ENCODE assay signal across 17 cellular contexts in the genomic region with DNA sequence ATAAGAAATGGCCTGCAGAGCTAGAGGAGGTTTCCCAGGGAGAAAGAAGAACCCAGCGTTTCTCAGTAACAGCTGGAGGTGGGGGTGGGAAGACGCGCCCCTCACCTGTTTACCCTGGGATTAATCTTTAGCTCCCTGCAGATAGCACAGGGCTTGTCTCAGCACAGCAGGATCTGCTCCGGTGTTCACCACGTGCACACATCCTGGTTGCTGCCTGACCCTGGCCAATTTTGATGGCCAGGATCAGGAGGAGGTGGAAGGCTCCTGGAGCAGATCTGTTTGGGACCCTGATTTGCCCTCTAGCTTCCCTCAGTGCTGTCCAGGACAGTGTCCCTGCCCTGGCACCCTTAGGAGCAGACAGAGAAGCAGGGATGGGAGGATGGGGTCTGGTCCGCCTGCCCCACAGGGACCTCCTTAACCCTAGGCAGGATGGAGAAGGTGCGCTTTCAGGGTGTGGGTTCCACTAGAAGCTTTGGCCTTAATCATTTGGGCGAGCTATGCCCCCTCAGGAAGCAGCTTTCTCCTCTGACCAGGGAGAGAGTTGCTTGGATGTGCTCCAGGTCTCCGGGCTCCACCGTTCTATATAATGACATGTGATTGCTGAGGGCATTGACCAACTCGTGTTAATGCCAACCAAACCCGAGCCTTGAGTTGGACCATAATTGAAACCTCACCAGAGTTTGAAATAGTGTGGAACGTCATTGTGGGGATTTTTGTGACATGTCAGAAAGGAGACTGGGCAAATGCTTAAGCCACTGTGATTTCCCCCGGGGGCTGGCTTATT. TPM values are rescaled to one million over a fixed set of nuclear protein-coding genes. Genes with fewer than 3 reads are reported as not detected.
DNase-seq lines count a peak whose midpoint lies in the region; ATAC-seq and TF ChIP-seq lines count a peak whose summit lies in the region.
"Had no signal": no experiment of that assay in that cellular context is flagged by ENCODE, and none has a peak within 500 bp of the region (broad histone marks: within the 10 kb centered on the region; RNA-seq: fewer than 3 reads in every experiment).

No MANE protein-coding gene starts in this region.

- no peaks in the 10 kb centered on the region for H3K9me3 Mint-ChIP-seq in endodermal cell
- no peaks in the 10 kb centered on the region for H3K9me3 Mint-ChIP-seq in type B pancreatic cell
- H3K9me3 Mint-ChIP-seq: activated naive CD8-positive, alpha-beta T cell treated with anti-CD3 and anti-CD28 coated beads, Interleukin-2, amount 10 ng/mL, durations not matched to agents 7 days and 5 days; T-cell had no signal

- no peak overlapping the region for H3K27ac ChIP-seq in endodermal cell (ENCODE audit: low read depth, low read length)
- H3K27ac ChIP-seq in RWPE1 = no peak overlapping the region
- H3K27ac ChIP-seq: prostate gland had no signal

- CTCF ChIA-PET in RWPE1 (lab: Yijun Ruan, JAX) = interaction anchor here (0.7 kb wide), 1 partner anchor 425 kb away, joined by 3 read pairs; no protein-coding TSS in a partner anchor

- H3K4me1 Mint-ChIP-seq in endodermal cell (peaks cover 43% of the 10 kb centered on the region), type B pancreatic cell (ENCODE audit: unreplicated experiment) (peaks cover 33% of the 10 kb centered on the region)

- H3K9ac ChIP-seq in endodermal cell (ENCODE audit: extremely low read depth, low read length, poor library complexity, severe bottlenecking) = no peak overlapping the region

- H3K36me3 Mint-ChIP-seq in endodermal cell (ENCODE audit: low read depth) (no peaks in the 10 kb centered on the region), type B pancreatic cell (no peaks in the 10 kb centered on the region)
- H3K36me3 Mint-ChIP-seq: activated naive CD8-positive, alpha-beta T cell treated with anti-CD3 and anti-CD28 coated beads, Interleukin-2, amount 10 ng/mL, durations not matched to agents 7 days and 5 days; T-cell had no signal

- no peaks in the 10 kb centered on the region for H3K36me3 ChIP-seq in endodermal cell (ENCODE audit: control insufficient read depth, insufficient read depth, low read length)
- H3K36me3 ChIP-seq: prostate gland had no signal

- TF ChIP-seq CTCF in endodermal cell (conservative IDR thresholded peaks at IDR 0.05) (no peak), type B pancreatic cell (conservative IDR thresholded peaks at IDR 0.05) (no peak), RWPE1 (conservative IDR thresholded peaks at IDR 0.05; ENCODE audit: low read depth) (no peak)

- DNase-seq in activated CD4-positive, CD25-positive, alpha-beta regulatory T cell treated with anti-CD3 and anti-CD28 coated beads, Interleukin-2, amount 50 U/mL, for 72 hours = no peak
- DNase-seq in NCI-H2171 treated with DMSO at 0.1 percent for 48 hours (lab: John Stamatoyannopoulos, UW) (peak; percentile 6), endodermal cell (no peak), type B pancreatic cell (ENCODE audit: extremely low spot score, unreplicated experiment) (no peak), RWPE1 (ENCODE audit: low spot score) (no peak), ecto neural progenitor cell (ENCODE audit: low spot score) (no peak)
- DNase-seq: activated CD4-positive, alpha-beta T cell treated with anti-CD3 and anti-CD28 coated beads for 4 hours; activated naive CD8-positive, alpha-beta T cell treated with anti-CD3 and anti-CD28 coated beads, Interleukin-2, amount 10 ng/mL, durations not matched to agents 7 days and 5 days; activated T-cell treated with anti-CD3 and anti-CD28 coated beads, Interleukin-2, amount 50 U/mL, for 1 hour; effector memory CD4-positive, alpha-beta T cell; Kasumi-1; NCI-H1436; NCI-H446 treated with DMSO at 0.1 percent for 48 hours; T-cell had no signal

- H3K4me3 Mint-ChIP-seq in endodermal cell = peak overlapping the region; percentile 4
- H3K4me3 Mint-ChIP-seq in type B pancreatic cell = no peak overlapping the region
- H3K4me3 Mint-ChIP-seq: activated naive CD8-positive, alpha-beta T cell treated with anti-CD3 and anti-CD28 coated beads, Interleukin-2, amount 10 ng/mL, durations not matched to agents 7 days and 5 days; T-cell had no signal

- H3K27ac Mint-ChIP-seq in endodermal cell (no peak overlapping the region), type B pancreatic cell (peak overlapping the region; percentile 22)
- H3K27ac Mint-ChIP-seq: activated naive CD8-positive, alpha-beta T cell treated with anti-CD3 and anti-CD28 coated beads, Interleukin-2, amount 10 ng/mL, durations not matched to agents 7 days and 5 days; T-cell had no signal

- POLR2A ChIA-PET in RWPE1 (lab: Yijun Ruan, JAX; ENCODE audit: low non-redundant PET) = no interaction called here

- peaks cover 4% of the 10 kb centered on the region for H3K27me3 ChIP-seq in endodermal cell (ENCODE audit: control insufficient read depth, insufficient read depth, low read length, poor library complexity, severe bottlenecking)

- no peaks in the 10 kb centered on the region for H3K9me3 ChIP-seq in endodermal cell (ENCODE audit: control insufficient read depth, low read length)
- H3K9me3 ChIP-seq: prostate gland had no signal

- H3K27me3 Mint-ChIP-seq in endodermal cell (ENCODE audit: insufficient read depth) (peaks cover 29% of the 10 kb centered on the region), type B pancreatic cell (peaks cover 14% of the 10 kb centered on the region)

- H3K4me1 ChIP-seq in endodermal cell (ENCODE audit: control insufficient read depth, insufficient read depth, low read length) = peaks cover 18% of the 10 kb centered on the region
- H3K4me1 ChIP-seq: prostate gland had no signal

- peak overlapping the region; percentile 21 for H3K4me3 ChIP-seq in endodermal cell (ENCODE audit: low read length)
- H3K4me3 ChIP-seq: prostate gland had no signal

- 76 to 94% methylated on average over 10 to 14 of the region's 14 CpGs for WGBS in endodermal cell (ENCODE audit: insufficient coverage in 1 of 2, insufficient read length in 1 of 2), 2 experiments

- ATAC-seq in activated CD4-positive, CD25-positive, alpha-beta regulatory T cell treated with anti-CD3 and anti-CD28 coated beads, Interleukin-2, amount 50 U/mL, for 24 hours = peak; percentile 14 to 28
- no peak for ATAC-seq in GM21360 (IDR thresholded peaks at IDR 0.05; ENCODE audit: unreplicated experiment)
- ATAC-seq: T-cell had no signal

RNA-seq across cellular contexts. Expression of a gene that starts 19.3 kb away (rescaled TPM):
- total RNA-seq in endodermal cell = under 1 TPM in 1 of 2 donors, not detected in 1; 0.40 TPM
- 0.14 TPM for polyA plus RNA-seq in endodermal cell (2013, experiment 1 of 2)
- 0.33 TPM for polyA plus RNA-seq in endodermal cell (2013, experiment 2 of 2)
- total RNA-seq in type B pancreatic cell (ENCODE audit: low replicate concordance) = 0.24 and 1.1 TPM in 2 replicates

RNA-seq across cellular contexts. Expression of a gene that starts 40.5 kb away (rescaled TPM):
- total RNA-seq in endodermal cell (10 to 100 TPM; 64.7 to 73.6 TPM), type B pancreatic cell (ENCODE audit: low replicate concordance) (81.8 and 98.0 TPM in 2 replicates)
- 38.1 TPM for polyA plus RNA-seq in endodermal cell (2013, experiment 1 of 2)
- polyA plus RNA-seq in endodermal cell (2013, experiment 2 of 2) = 44.2 TPM

RNA-seq across cellular contexts. Expression of a gene that starts 41.4 kb away (rescaled TPM):
- 100 to 1,000 TPM; 158 to 180 TPM for total RNA-seq in endodermal cell
- 174 TPM for polyA plus RNA-seq in endodermal cell (2013, experiment 1 of 2)
- 166 TPM for polyA plus RNA-seq in endodermal cell (2013, experiment 2 of 2)
- 107 and 114 TPM in 2 replicates for total RNA-seq in type B pancreatic cell (ENCODE audit: low replicate concordance)
